8 cellular contexts compared by ENCODE assay signal in the genomic region with DNA sequence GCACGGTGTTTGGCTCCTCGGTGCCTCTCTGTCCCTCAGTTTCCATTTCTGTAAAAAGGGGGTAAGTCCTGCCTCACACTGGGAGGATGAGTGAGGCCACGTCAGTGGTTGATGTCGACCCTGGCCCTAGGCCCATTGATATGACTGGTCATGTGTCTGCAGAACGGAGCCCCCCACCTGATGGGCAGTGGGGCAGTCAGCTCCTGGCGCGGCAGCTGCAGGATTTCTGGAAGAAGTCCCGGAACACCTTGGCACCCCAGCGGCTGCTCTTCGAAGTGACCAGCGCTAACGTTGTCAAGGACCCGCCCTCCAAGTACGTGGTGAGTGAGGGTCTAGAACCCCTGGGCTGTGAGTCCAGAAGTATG. TPM values are rescaled to one million over a fixed set of nuclear protein-coding genes. Genes with fewer than 3 reads are reported as not detected.
DNase-seq lines count a peak whose midpoint lies in the region; ATAC-seq and TF ChIP-seq lines count a peak whose summit lies in the region.

No MANE protein-coding gene starts in this region.

- H3K27me3 Mint-ChIP-seq in dendritic cell treated with granulocyte-macrophage colony-stimulating factor and Interleukin-4, amounts not matched to agents 40 ng/mL and 50 ng/mL, for 4 days, result peaks cover 1% of the 10 kb centered on the region

- H3K9me3 ChIP-seq in cardiac muscle cell (ENCODE audit: low read depth) (no peaks in the 10 kb centered on the region), mucosa of descending colon (no peaks in the 10 kb centered on the region), upper lobe of right lung (no peaks in the 10 kb centered on the region)

- no peaks in the 10 kb centered on the region for H3K36me3 ChIP-seq in cardiac muscle cell
- H3K36me3 ChIP-seq in mucosa of descending colon (ENCODE audit: low read depth), result no peaks in the 10 kb centered on the region
- H3K36me3 ChIP-seq in upper lobe of right lung, result peaks cover 12% of the 10 kb centered on the region

- ATAC-seq in Right ventricle myocardium superior (ENCODE audit: poor library complexity) (no peak), mucosa of descending colon (no peak), upper lobe of right lung (no peak), GM21390 (IDR thresholded peaks at IDR 0.05; ENCODE audit: unreplicated experiment) (no peak)

- TF ChIP-seq CTCF in cardiac muscle cell (IDR thresholded peaks at IDR 0.05; ENCODE audit: low read depth, low read length), result no peak
- no peak for TF ChIP-seq CTCF in mucosa of descending colon (IDR thresholded peaks at IDR 0.05)
- TF ChIP-seq CTCF in upper lobe of right lung (IDR thresholded peaks at IDR 0.05), result no peak

- H3K27me3 ChIP-seq in cardiac muscle cell (no peaks in the 10 kb centered on the region), upper lobe of right lung (no peaks in the 10 kb centered on the region)

- H3K9me3 Mint-ChIP-seq in dendritic cell treated with granulocyte-macrophage colony-stimulating factor and Interleukin-4, amounts not matched to agents 40 ng/mL and 50 ng/mL, for 4 days, result no peaks in the 10 kb centered on the region

- peak overlapping the region; percentile 77 for H3K4me3 Mint-ChIP-seq in dendritic cell treated with granulocyte-macrophage colony-stimulating factor and Interleukin-4, amounts not matched to agents 40 ng/mL and 50 ng/mL, for 4 days

- peaks cover 6% of the 10 kb centered on the region for H3K36me3 Mint-ChIP-seq in dendritic cell treated with granulocyte-macrophage colony-stimulating factor and Interleukin-4, amounts not matched to agents 40 ng/mL and 50 ng/mL, for 4 days (ENCODE audit: low read depth)

- DNase-seq in cardiac muscle cell (ENCODE audit: low read depth in 1 of 2, low spot score in 1 of 2) (no peak), Right ventricle myocardium superior (no peak), mucosa of descending colon (peak in 2 of 3 donors; percentile 19 to 59), upper lobe of right lung (no peak), NCI-H2227 treated with DMSO at 0.1 percent for 48 hours (lab: John Stamatoyannopoulos, UW) (no peak), NCI-H226 (no peak)

- H3K4me1 ChIP-seq in cardiac muscle cell (ENCODE audit: low read depth), result peaks cover 23% of the 10 kb centered on the region
- H3K4me1 ChIP-seq in mucosa of descending colon (ENCODE audit: low read depth), result peaks cover 15% of the 10 kb centered on the region
- peaks cover 31% of the 10 kb centered on the region for H3K4me1 ChIP-seq in upper lobe of right lung

- intact Hi-C loops in Right ventricle myocardium superior (cut with DNase I), result loop anchor here (5.0 kb wide), 1 partner anchor 103 kb away; no protein-coding TSS in a partner anchor
- intact Hi-C loops in dendritic cell treated with granulocyte-macrophage colony-stimulating factor and Interleukin-4, amounts not matched to agents 40 ng/mL and 50 ng/mL, for 4 days (cut with micrococcal nuclease), result no loop called here
- intact Hi-C loops in mucosa of descending colon (cut with DNase I, micrococcal nuclease), result no loop called here
- intact Hi-C loops in upper lobe of right lung (cut with DNase I), result no loop called here

- H3K4me3 ChIP-seq in cardiac muscle cell (peak overlapping the region; percentile 66), mucosa of descending colon (no peak overlapping the region), upper lobe of right lung (peak overlapping the region; percentile 76)

- H3K27ac ChIP-seq in cardiac muscle cell (no peak overlapping the region), upper lobe of right lung (peak overlapping the region; percentile 90)

- H3K27ac Mint-ChIP-seq in dendritic cell treated with granulocyte-macrophage colony-stimulating factor and Interleukin-4, amounts not matched to agents 40 ng/mL and 50 ng/mL, for 4 days, result no peak overlapping the region

- H3K4me1 Mint-ChIP-seq in dendritic cell treated with granulocyte-macrophage colony-stimulating factor and Interleukin-4, amounts not matched to agents 40 ng/mL and 50 ng/mL, for 4 days (ENCODE audit: low read depth), result peaks cover 47% of the 10 kb centered on the region

RNA-seq across cellular contexts. Expression of gene SNX21, which starts 1.2 kb away (rescaled TPM):
- total RNA-seq in cardiac muscle cell (109 and 270 TPM in 2 replicates), Right ventricle myocardium superior (22.1 TPM), mucosa of descending colon (10 to 100 TPM; 13.8 to 31.5 (median 14.0) TPM), upper lobe of right lung (23.4 TPM)
- 42.7 and 66.8 TPM in 2 replicates for polyA plus RNA-seq in cardiac muscle cell

RNA-seq across cellular contexts. Expression of gene TNNC2, which starts 7.7 kb away (rescaled TPM):
- 27.9 and 36.0 TPM in 2 replicates for total RNA-seq in cardiac muscle cell
- 62.4 and 96.3 TPM in 2 replicates for polyA plus RNA-seq in cardiac muscle cell
- total RNA-seq in Right ventricle myocardium superior, result 0.43 TPM
- 1 to 10 TPM; 2.1 to 5.4 (median 3.1) TPM for total RNA-seq in mucosa of descending colon
- total RNA-seq in upper lobe of right lung, result 0.61 TPM

RNA-seq across cellular contexts. Expression of gene UBE2C, which starts 22.3 kb away (rescaled TPM):
- 35.4 and 267 TPM in 2 replicates for total RNA-seq in cardiac muscle cell
- polyA plus RNA-seq in cardiac muscle cell, result 48.6 and 352 TPM in 2 replicates
- 1.1 TPM for total RNA-seq in Right ventricle myocardium superior
- total RNA-seq in mucosa of descending colon, result 10 to 100 TPM in 1 of 3 donors, 1 to 10 TPM in 2; 4.7 to 41.1 (median 8.7) TPM
- 1.4 TPM for total RNA-seq in upper lobe of right lung

RNA-seq across cellular contexts. Expression of gene ACOT8, which starts 22.4 kb away (rescaled TPM):
- total RNA-seq in cardiac muscle cell (45.3 and 55.9 TPM in 2 replicates), Right ventricle myocardium superior (28.1 TPM), mucosa of descending colon (10 to 100 TPM; 31.1 to 61.0 (median 32.9) TPM), upper lobe of right lung (23.5 TPM)
- 48.3 and 64.9 TPM in 2 replicates for polyA plus RNA-seq in cardiac muscle cell

RNA-seq across cellular contexts. Expression of gene ZSWIM3, which starts 22.6 kb away (rescaled TPM):
- 7.4 and 8.0 TPM in 2 replicates for total RNA-seq in cardiac muscle cell
- polyA plus RNA-seq in cardiac muscle cell, result 2.2 and 4.0 TPM in 2 replicates
- 1.4 TPM for total RNA-seq in Right ventricle myocardium superior
- 1 to 10 TPM; 3.3 to 7.4 (median 5.7) TPM for total RNA-seq in mucosa of descending colon
- 4.0 TPM for total RNA-seq in upper lobe of right lung

Comparison
In these comparisons a context has a peak if more than half of its experiments do, and no peak if none do; other contexts are left out.
1. DNase-seq: peak in mucosa of descending colon (2 of 3); none in cardiac muscle cell (0 of 2), Right ventricle myocardium superior (single experiment), upper lobe of right lung (single experiment), NCI-H2227 treated with DMSO at 0.1 percent for 48 hours (single experiment) and NCI-H226 (single experiment).